ENCODE assay signal across 17 cellular contexts in genomic region chr1:165927169-165927568, GRCh38.
DNase-seq lines count a peak whose midpoint lies in the region; ATAC-seq, FAIRE-seq and TF ChIP-seq lines count a peak whose summit lies in the region.
"Had no signal": no experiment of that assay in that cellular context is flagged by ENCODE, and none has a peak within 500 bp of the region (broad histone marks: within the 10 kb centered on the region; RNA-seq: fewer than 3 reads in every experiment).

No MANE protein-coding gene starts in this region.

- no TSS peak for BruUV-seq in GM12878 (replicated peaks; lab: Mats Ljungman, UMichigan)

- no peak for TF ChIP-seq EP300 in GM12878 (IDR thresholded peaks at IDR 0.05; ENCODE audit: borderline replicate concordance in 1 of 2, control insufficient read depth in 1 of 2, low read depth in 2 of 2, low read length in 2 of 2)

- POLR2A ChIA-PET in GM12878 (lab: Charles Lee) = no interaction called here

- TF ChIP-seq CTCF in GM12878 (IDR thresholded peaks at IDR 0.05 in 2 of 3, conservative IDR thresholded peaks at IDR 0.05 in 1 of 3; ENCODE audit: control insufficient read depth in 2 of 3, extremely low read depth in 1 of 3, insufficient read depth in 1 of 3, low read depth in 3 of 3, low read length in 3 of 3) = no peak

- TF ChIP-seq POLR2A in GM12878 (IDR thresholded peaks at IDR 0.05; ENCODE audit: low read depth, low read length) = no peak

- SMC1A ChIA-PET in GM12878 (lab: Charles Lee; ENCODE audit: uncharacterized antibody, unreplicated experiment) = interaction anchor here (1.1 to 3.6 kb wide), 4 partner anchors 506 to 562 kb away, joined by 3 to 52 read pairs (median 14); no protein-coding TSS in a partner anchor

- no peaks in the 10 kb centered on the region for H3K9me3 ChIP-seq in GM12878 (replicated peaks; ENCODE audit: control insufficient read depth, insufficient read depth, low read length)
- H3K9me3 ChIP-seq: spleen, testis had no signal

- H3K79me2 ChIP-seq in GM12878 (ENCODE audit: control insufficient read depth, insufficient read depth, low read length) = no peaks in the 10 kb centered on the region

- RAD21 ChIA-PET in GM12878 (lab: Charles Lee; ENCODE audit: unreplicated experiment) = interaction anchor here (0.9 to 2.8 kb wide), 5 partner anchors 238 to 552 kb away, joined by 3 to 15 read pairs (median 3); no protein-coding TSS in a partner anchor

- no peak for TF ChIP-seq RAD21 in GM12878 (IDR thresholded peaks at IDR 0.05; ENCODE audit: insufficient read depth, low read depth, low read length)

- no peak overlapping the region for H3K27ac ChIP-seq in GM12878 (ENCODE audit: control insufficient read depth, insufficient read depth)
- H3K27ac ChIP-seq: spleen, testis had no signal

- peak; percentile 64 for ATAC-seq in GM19023 (IDR thresholded peaks at IDR 0.05; ENCODE audit: unreplicated experiment)
- ATAC-seq in HG02571 (IDR thresholded peaks at IDR 0.05; ENCODE audit: unreplicated experiment) = peak; percentile 73
- ATAC-seq in HG03175 (IDR thresholded peaks at IDR 0.05; ENCODE audit: unreplicated experiment) = peak; percentile 54
- ATAC-seq in GM12878 = peak; percentile 33; the same call in 2 of the 3 replicates
- ATAC-seq: Right ventricle myocardium inferior had no signal

- FAIRE-seq in GM12878 (lab: Jason Lieb, UNC) = no peak

- WGBS in GM12878 (ENCODE audit: insufficient coverage, insufficient replicate concordance, low lambda C conversion rate, missing lambda C conversion rate) = 0% methylated on average over 2 of the region's 2 CpGs

- CTCF ChIA-PET in GM12878 (lab: Yijun Ruan, JAX) = interaction anchor here (0.9 to 10.0 kb wide), 11 partner anchors 13 to 563 kb away, joined by 3 to 192 read pairs (median 5); no protein-coding TSS in a partner anchor

- H4K20me1 ChIP-seq in GM12878 (ENCODE audit: control insufficient read depth, insufficient read depth) = no peaks in the 10 kb centered on the region; the same call in 1 of the 2 replicates

- H3K4me3 ChIP-seq in GM12878 = no peak overlapping the region
- H3K4me3 ChIP-seq: lung, spleen, testis had no signal

- no peak for DNase-seq in GM12878 (ENCODE audit: low read depth, low spot score)
- no peak for DNase-seq in D341Med (ENCODE audit: low spot score)
- DNase-seq in MV-4-11 (lab: John Stamatoyannopoulos, UW) = no peak
- DNase-seq in COLO668 (lab: John Stamatoyannopoulos, UW; ENCODE audit: unreplicated experiment) = no peak
- no peak for DNase-seq in nucleus accumbens (lab: John Stamatoyannopoulos, UW)
- DNase-seq: activated CD4-positive, alpha-beta memory T cell treated with anti-CD3 and anti-CD28 coated beads for 36 hours; CD8-positive, alpha-beta memory T cell; GF-D8; NCI-H1694; spleen; T-helper 9 cell; testis had no signal

- in situ Hi-C loops in GM12878 (cut with MboI) = no loop called here

- no peak overlapping the region for H3K4me2 ChIP-seq in GM12878 (ENCODE audit: control insufficient read depth, insufficient read depth)

- H3K9ac ChIP-seq in GM12878 (ENCODE audit: control insufficient read depth, insufficient read depth, low read length) = no peak overlapping the region

- H2AFZ ChIP-seq in GM12878 (ENCODE audit: control insufficient read depth, low read depth, low read length) = no peak overlapping the region

- H3K4me1 ChIP-seq in GM12878 (ENCODE audit: control insufficient read depth, insufficient read depth, low read length) = no peaks in the 10 kb centered on the region; the same call in 1 of the 2 replicates
- H3K4me1 ChIP-seq: spleen, testis had no signal

- H3K27me3 ChIP-seq in GM12878 (replicated peaks in 1 of 2; ENCODE audit: control insufficient read depth in 2 of 2, insufficient read depth in 2 of 2, low read length in 1 of 2) = no peaks in the 10 kb centered on the region
- H3K27me3 ChIP-seq: testis had no signal

- intact Hi-C loops in GM12878 (cut with micrococcal nuclease; ENCODE audit: unreplicated experiment) = no loop called here

- H3K36me3 ChIP-seq in GM12878 (ENCODE audit: control insufficient read depth in 2 of 2, insufficient read depth in 2 of 2, low read length in 1 of 2) = no peaks in the 10 kb centered on the region
- H3K36me3 ChIP-seq: spleen had no signal

TF ChIP-seq in GM12878, 131 proteins besides CTCF, POLR2A, EP300 and RAD21:
- TF ChIP-seq ZNF687 (IDR thresholded peaks at IDR 0.05) (no peak), MTA2 (IDR thresholded peaks at IDR 0.05; ENCODE audit: low read depth) (0 out of 2 replicates have a peak, but pooled peaks have one; percentile 27), PKNOX1 (IDR thresholded peaks at IDR 0.05) (peak; percentile 33; the same call in 1 of the 2 replicates)
